Comparison of ENCODE assay signal across 10 cellular contexts in the genomic region with DNA sequence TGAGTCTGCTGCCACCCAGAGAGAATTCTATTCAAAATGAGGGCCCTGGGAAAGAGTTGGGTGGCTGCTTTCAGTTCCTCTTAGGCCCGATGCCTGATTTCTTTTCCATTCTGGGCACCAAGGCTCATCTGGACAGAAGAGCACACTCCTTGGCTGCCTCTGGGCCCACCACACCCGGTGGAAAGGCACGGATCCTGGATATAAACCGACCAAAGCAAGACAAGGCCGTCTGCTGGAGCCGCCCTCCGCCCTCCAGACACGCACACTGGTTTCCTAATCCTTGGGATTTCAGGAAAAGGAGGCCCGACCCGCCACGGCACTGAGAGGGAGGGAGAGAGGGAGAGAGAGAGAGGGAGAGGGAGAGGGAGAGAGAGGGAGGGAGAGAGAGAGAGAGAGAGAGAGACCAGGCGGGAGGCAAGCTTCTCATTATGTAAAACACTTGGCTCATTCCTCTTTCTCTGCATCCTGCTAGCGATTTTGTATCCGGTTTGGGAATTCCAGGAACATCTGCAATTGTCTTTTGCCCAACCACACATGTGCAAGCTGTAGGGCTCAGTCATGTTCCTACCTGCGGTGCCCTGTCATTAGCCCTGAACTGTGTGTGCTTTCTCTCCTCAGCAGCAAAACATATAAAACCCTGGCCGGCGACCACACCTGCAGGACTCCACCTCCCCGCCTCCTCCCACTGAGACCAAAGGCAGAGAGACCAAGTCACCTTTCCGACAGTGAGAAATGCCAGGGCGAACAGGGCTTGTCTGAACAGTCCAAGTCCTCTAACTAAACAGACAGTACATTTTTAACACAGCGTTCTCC.
A peak's percentile ranks its signal among the peaks of the same experiment; 100 is the strongest.
DNase-seq lines count a peak whose midpoint lies in the region; ATAC-seq and TF ChIP-seq lines count a peak whose summit lies in the region.
"Had no signal": no experiment of that assay in that cellular context is flagged by ENCODE, and none has a peak within 500 bp of the region (broad histone marks: within the 10 kb centered on the region; RNA-seq: fewer than 3 reads in every experiment).

No MANE protein-coding gene starts in this region.

- 37% methylated on average over 21 of the region's 21 CpGs for WGBS in HUES64
- WGBS in right cardiac atrium = 47% methylated on average over 21 of the region's 21 CpGs
- WGBS in spleen, 5 donors = 38 to 52% (median 46%) methylated on average over 21 of the region's 21 CpGs

- H3K9me3 ChIP-seq in HUES64 (ENCODE audit: insufficient read depth, low read depth, low read length) = no peaks in the 10 kb centered on the region
- H3K9me3 ChIP-seq in right cardiac atrium (ENCODE audit: control insufficient read depth, low read length) = no peaks in the 10 kb centered on the region
- H3K9me3 ChIP-seq in spleen = no peaks in the 10 kb centered on the region

- H3K4me1 ChIP-seq in HUES64 (ENCODE audit: insufficient read depth, low read length) (peaks cover 34% of the 10 kb centered on the region), right cardiac atrium (ENCODE audit: control insufficient read depth, insufficient read depth, low read length) (no peaks in the 10 kb centered on the region), spleen (no peaks in the 10 kb centered on the region)

- H3K36me3 ChIP-seq in HUES64 (ENCODE audit: insufficient read depth, low read length) (no peaks in the 10 kb centered on the region), spleen (no peaks in the 10 kb centered on the region)

- DNase-seq in astrocyte of the hippocampus (ENCODE audit: low read depth, low spot score) (peak; percentile 56), right cardiac atrium (peak; percentile 69 to 87 (median 84)), spleen (peak; percentile 69), COLO829 (ENCODE audit: low spot score) (no peak), dedifferentiated amniotic fluid mesenchymal stem cell (ENCODE audit: extremely low spot score) (no peak), GM19238 (ENCODE audit: insufficient read length, low spot score) (no peak)
- DNase-seq: activated T-cell treated with anti-CD3 and anti-CD28 coated beads for 4 hours; stimulated activated naive B cell treated with anti-CD40 and anti-IgM and Interleukin-4, amounts not matched to agents 10 μg/mL and 1 μg/mL and 100 μg/mL, for 72 hours had no signal

- peak overlapping the region; percentile 20; the same call in 1 of the 2 replicates for H3K9ac ChIP-seq in HUES64 (ENCODE audit: low read depth, low read length)

- peak; percentile 78 to 89 for ATAC-seq in right cardiac atrium
- ATAC-seq: stimulated activated naive B cell treated with anti-CD40 and anti-IgM and Interleukin-4, amounts not matched to agents 10 μg/mL and 1 μg/mL and 100 μg/mL, for 72 hours had no signal

- no peak for TF ChIP-seq POLR2A in spleen (IDR thresholded peaks at IDR 0.05)

- intact Hi-C loops in right cardiac atrium (cut with DNase I) (no loop called here), spleen (cut with DNase I; ENCODE audit: low total_unique reads) (no loop called here)

- H3K4me3 ChIP-seq in HUES64 (ENCODE audit: low read length) (peak overlapping the region; percentile 31; the same call in 1 of the 2 replicates), right cardiac atrium (ENCODE audit: low read length) (no peak overlapping the region), spleen (no peak overlapping the region)
- H3K4me3 ChIP-seq: SK-N-MC had no signal

- H3K27me3 ChIP-seq in HUES64 (ENCODE audit: insufficient read depth, low read length) (no peaks in the 10 kb centered on the region), right cardiac atrium (ENCODE audit: control insufficient read depth, insufficient read depth) (no peaks in the 10 kb centered on the region), spleen (replicated peaks in 1 of 7) (peaks cover 0 to 42% (median 0%) of the 10 kb centered on the region in 7 donors)

- no peak for TF ChIP-seq CTCF in spleen (IDR thresholded peaks at IDR 0.05 in 8 of 11, conservative IDR thresholded peaks at IDR 0.05 in 3 of 11)

- H3K27ac ChIP-seq in HUES64 (ENCODE audit: low read depth, low read length) = no peak overlapping the region
- peak overlapping the region; percentile 39 for H3K27ac ChIP-seq in right cardiac atrium (ENCODE audit: low read length)
- no peak overlapping the region for H3K27ac ChIP-seq in spleen
- H3K27ac ChIP-seq: SK-N-MC had no signal

Comparison
In these comparisons a context has a peak if more than half of its experiments do, and no peak if none do; other contexts are left out.
1. DNase-seq: peak in astrocyte of the hippocampus (single experiment), right cardiac atrium (3 of 3) and spleen (single experiment); none in COLO829 (single experiment), dedifferentiated amniotic fluid mesenchymal stem cell (single experiment) and GM19238 (single experiment).